24 cellular contexts compared by ENCODE assay signal in genomic region chr10:75145590-75145989, GRCh38. TPM values are rescaled to one million over a fixed set of nuclear protein-coding genes. Genes with fewer than 3 reads are reported as not detected.
A peak's percentile ranks its signal among the peaks of the same experiment; 100 is the strongest.
DNase-seq lines count a peak whose midpoint lies in the region; ATAC-seq and TF ChIP-seq lines count a peak whose summit lies in the region.
"Had no signal": no experiment of that assay in that cellular context is flagged by ENCODE, and none has a peak within 500 bp of the region (broad histone marks: within the 10 kb centered on the region; RNA-seq: fewer than 3 reads in every experiment).

No MANE protein-coding gene starts in this region.

- no peak for TF ChIP-seq RAD21 in IMR-90 (IDR thresholded peaks at IDR 0.05; ENCODE audit: low read length)

- H3K36me3 ChIP-seq in IMR-90 (ENCODE audit: control insufficient read depth, insufficient read depth, low read length) (peaks cover 2% of the 10 kb centered on the region), transverse colon (peaks cover 0 to 4% (median 0%) of the 10 kb centered on the region in 4 donors)
- peaks cover 0 to 4% (median 4%) of the 10 kb centered on the region in 3 experiments for H3K36me3 ChIP-seq in naive thymus-derived CD4-positive, alpha-beta T cell (ENCODE audit: control insufficient read depth in 2 of 3, insufficient read depth in 3 of 3, low read length in 3 of 3)
- H3K36me3 ChIP-seq: prostate gland had no signal

- H4K20me1 ChIP-seq in IMR-90 (ENCODE audit: insufficient read depth, low read length) = peaks cover 17% of the 10 kb centered on the region

- no peak overlapping the region for H2BK120ac ChIP-seq in IMR-90 (ENCODE audit: low read depth, low read length)

- TF ChIP-seq POLR2A in IMR-90 (IDR thresholded peaks at IDR 0.05; ENCODE audit: low read depth, low read length) (no peak), transverse colon (IDR thresholded peaks at IDR 0.05) (no peak)

- no peak for TF ChIP-seq EP300 in transverse colon (IDR thresholded peaks at IDR 0.05; ENCODE audit: low read depth)

- dilution Hi-C loops in IMR-90 (cut with HindIII; ENCODE audit: low sequenced_read_pairs, unreplicated experiment) = no loop called here

- no peak overlapping the region for H3K18ac ChIP-seq in IMR-90 (ENCODE audit: low read depth, low read length)

- H3K4me1 ChIP-seq in IMR-90 (ENCODE audit: control insufficient read depth, insufficient read depth, low read length) (no peaks in the 10 kb centered on the region), transverse colon (peaks cover 3 to 23% (median 9%) of the 10 kb centered on the region in 4 donors)
- peaks cover 0 to 12% of the 10 kb centered on the region in 2 donors for H3K4me1 ChIP-seq in naive thymus-derived CD4-positive, alpha-beta T cell (ENCODE audit: control insufficient read depth in 2 of 2, insufficient read depth in 2 of 2, low read length in 2 of 2)
- H3K4me1 ChIP-seq: Peyer's patch, prostate gland had no signal

- H2BK20ac ChIP-seq in IMR-90 (ENCODE audit: low read depth, low read length) = no peak overlapping the region

- no peak overlapping the region for H2BK15ac ChIP-seq in IMR-90 (ENCODE audit: low read depth, low read length)

- no peak overlapping the region for H2AFZ ChIP-seq in IMR-90 (replicated peaks; ENCODE audit: low read length, poor library complexity)

- no peak overlapping the region for H4K91ac ChIP-seq in IMR-90 (ENCODE audit: insufficient read depth, low read depth, low read length)

- no peak overlapping the region; the same call in 1 of the 2 replicates for H3K14ac ChIP-seq in IMR-90 (replicated peaks; ENCODE audit: low read depth, low read length)

- no peak overlapping the region for H4K5ac ChIP-seq in IMR-90 (ENCODE audit: low read depth, low read length)

- no peak overlapping the region for H3K4me3 Mint-ChIP-seq in activated T-helper 2 cell treated with anti-CD3 and anti-CD28 coated beads, Interferon-gamma antibody, Interleukin-2, Interleukin-4, amounts not matched to agents 10 μg/mL and 5 μg/mL and 100 μg/mL, durations not matched to agents 14 hours and 24 hours and 36 hours (ENCODE audit: low read depth)
- H3K4me3 Mint-ChIP-seq in naive thymus-derived CD4-positive, alpha-beta T cell = peak overlapping the region in 9 of 10 donors; percentile 5 to 69 (median 21)
- H3K4me3 Mint-ChIP-seq: nephron had no signal

- no peaks in the 10 kb centered on the region for H3K27me3 ChIP-seq in IMR-90 (ENCODE audit: control insufficient read depth, insufficient read depth, low read length)
- H3K27me3 ChIP-seq in naive thymus-derived CD4-positive, alpha-beta T cell (ENCODE audit: control insufficient read depth in 2 of 2, insufficient read depth in 2 of 2, low read length in 2 of 2) = no peaks in the 10 kb centered on the region
- no peaks in the 10 kb centered on the region for H3K27me3 ChIP-seq in transverse colon
- H3K27me3 ChIP-seq: BLaER1 treated with 17β-estradiol and CSF1 and Interleukin-3, amounts not matched to agents 10 nM and 100 nM; heart right ventricle; Peyer's patch had no signal

- H3K4me3 ChIP-seq in IMR-90 (ENCODE audit: insufficient read depth, low read depth, low read length) = no peak overlapping the region
- H3K4me3 ChIP-seq in naive thymus-derived CD4-positive, alpha-beta T cell (ENCODE audit: low read length) = no peak overlapping the region
- H3K4me3 ChIP-seq in transverse colon = no peak overlapping the region
- H3K4me3 ChIP-seq: BLaER1 treated with 17β-estradiol and CSF1 and Interleukin-3, amounts not matched to agents 10 nM and 100 nM; heart right ventricle; Peyer's patch; prostate gland; skin epidermis had no signal

- H4K8ac ChIP-seq in IMR-90 (ENCODE audit: low read depth in 2 of 2, low read length in 2 of 2) = no peak overlapping the region

- in situ Hi-C loops in IMR-90 (cut with MboI; ENCODE audit: low sequenced_read_pairs) = no loop called here
- in situ Hi-C loops in transverse colon (cut with MboI; ENCODE audit: low pct_ligation_motif_present in 1 of 4, low pct_unique_long_range_greater_than_20kb in 1 of 4, low sequenced_read_pairs in 3 of 4) = no loop called here

- peak overlapping the region; percentile 54; the same call in 1 of the 2 replicates for H3K23ac ChIP-seq in IMR-90 (ENCODE audit: low read depth, low read length)

- POLR2A ChIA-PET in IMR-90 (lab: Charles Lee; ENCODE audit: unreplicated experiment) = interaction anchor here (0.6 kb wide), 1 partner anchor 1005 kb away, joined by 3 read pairs; no protein-coding TSS in a partner anchor
- POLR2A ChIA-PET in naive thymus-derived CD4-positive, alpha-beta T cell (lab: Charles Lee) = no interaction called here

- DNase-seq in NOMO-1 treated with DMSO at 0.1 percent for 48 hours (lab: John Stamatoyannopoulos, UW; ENCODE audit: unreplicated experiment) = peak; percentile 11
- DNase-seq in NOMO-1 treated with dmso at 0.1 percent for 144 hours (lab: John Stamatoyannopoulos, UW; ENCODE audit: unreplicated experiment) = no peak
- DNase-seq in IMR-90 = no peak
- DNase-seq in activated T-helper 2 cell treated with anti-CD3 and anti-CD28 coated beads, Interferon-gamma antibody, Interleukin-2, Interleukin-4, amounts not matched to agents 10 μg/mL and 5 μg/mL and 100 μg/mL, durations not matched to agents 14 hours and 24 hours and 36 hours (ENCODE audit: low spot score) = no peak
- DNase-seq in naive thymus-derived CD4-positive, alpha-beta T cell = peak in 4 of 9 donors; percentile 9 to 22 (median 15)
- DNase-seq in NCI-H1105 treated with DMSO at 0.1 percent for 48 hours (lab: John Stamatoyannopoulos, UW) = no peak
- DNase-seq in transverse colon = no peak
- DNase-seq: activated T-cell treated with anti-CD3 and anti-CD28 coated beads, Interleukin-2, amount 50 U/mL, for 72 hours; anterior cingulate cortex; cerebellar nuclear complex; DMS 273 treated with DMSO at 0.1 percent for 48 hours; heart right ventricle; Karpas-422; NCI-H1436; NCI-H2171 treated with DMSO at 0.1 percent for 48 hours; NCI-H748 treated with DMSO at 0.1 percent for 48 hours; Peyer's patch; stimulated activated CD4-positive, alpha-beta T cell treated with anti-CD3 and anti-CD28 coated beads, Interleukin-4, amount 100 ng/mL, for 1 hour had no signal

- BruUV-seq in IMR-90 (replicated peaks; lab: Mats Ljungman, UMichigan) = no TSS peak

- no peak overlapping the region for H3K56ac ChIP-seq in IMR-90 (ENCODE audit: extremely low read depth, insufficient read depth, low read length)

- peaks cover 18 to 45% of the 10 kb centered on the region in 2 experiments for H3K79me1 ChIP-seq in IMR-90 (ENCODE audit: low read depth in 1 of 2, low read length in 2 of 2)

- H3K4me2 ChIP-seq in IMR-90 (ENCODE audit: low read depth, low read length) = no peak overlapping the region

- H3K9me3 ChIP-seq in IMR-90 (ENCODE audit: control insufficient read depth, insufficient read depth, low read length) (no peaks in the 10 kb centered on the region), transverse colon (no peaks in the 10 kb centered on the region)
- H3K9me3 ChIP-seq in naive thymus-derived CD4-positive, alpha-beta T cell (ENCODE audit: control insufficient read depth in 2 of 3, low read length in 3 of 3) = no peaks in the 10 kb centered on the region
- H3K9me3 ChIP-seq: BLaER1 treated with 17β-estradiol and CSF1 and Interleukin-3, amounts not matched to agents 10 nM and 100 nM; heart right ventricle; Peyer's patch; prostate gland had no signal

- no CpG with 5 or more reads among the region's 1 CpG for WGBS in IMR-90 (ENCODE audit: extremely low coverage in 2 of 2, insufficient read length in 1 of 2), 2 experiments
- WGBS in transverse colon (ENCODE audit: low coverage in 1 of 2), 2 donors = 89% methylated on average over 1 of the region's 1 CpG; no CpG with 5 or more reads in 1 of the 2 donors

- no peak overlapping the region for H2BK5ac ChIP-seq in IMR-90 (ENCODE audit: low read depth, low read length, poor library complexity, severe bottlenecking)

- H3K9ac ChIP-seq in IMR-90 (ENCODE audit: low read depth, low read length) = no peak overlapping the region
- H3K9ac ChIP-seq: BLaER1 treated with 17β-estradiol and CSF1 and Interleukin-3, amounts not matched to agents 10 nM and 100 nM had no signal

- no peaks in the 10 kb centered on the region for H3K9me3 Mint-ChIP-seq in activated T-helper 2 cell treated with anti-CD3 and anti-CD28 coated beads, Interferon-gamma antibody, Interleukin-2, Interleukin-4, amounts not matched to agents 10 μg/mL and 5 μg/mL and 100 μg/mL, durations not matched to agents 14 hours and 24 hours and 36 hours
- peaks cover 0 to under 1% (median 0%) of the 10 kb centered on the region in 11 donors for H3K9me3 Mint-ChIP-seq in naive thymus-derived CD4-positive, alpha-beta T cell
- H3K9me3 Mint-ChIP-seq: activated T-cell treated with anti-CD3 and anti-CD28 coated beads, Interleukin-2, amount 50 U/mL, for 72 hours; nephron had no signal

- no peak overlapping the region for H3K27ac ChIP-seq in IMR-90 (ENCODE audit: insufficient read depth, low read length)
- H3K27ac ChIP-seq in naive thymus-derived CD4-positive, alpha-beta T cell (ENCODE audit: low read depth, low read length) = no peak overlapping the region
- no peak overlapping the region for H3K27ac ChIP-seq in transverse colon
- H3K27ac ChIP-seq: 22Rv1, Peyer's patch, prostate gland had no signal

- H3K27ac Mint-ChIP-seq in activated T-helper 2 cell treated with anti-CD3 and anti-CD28 coated beads, Interferon-gamma antibody, Interleukin-2, Interleukin-4, amounts not matched to agents 10 μg/mL and 5 μg/mL and 100 μg/mL, durations not matched to agents 14 hours and 24 hours and 36 hours = peak overlapping the region; percentile 17
- H3K27ac Mint-ChIP-seq in naive thymus-derived CD4-positive, alpha-beta T cell = peak overlapping the region in 8 of 9 donors; percentile 0 to 78 (median 30)
- H3K27ac Mint-ChIP-seq: nephron had no signal

- H3K27me3 Mint-ChIP-seq in activated T-helper 2 cell treated with anti-CD3 and anti-CD28 coated beads, Interferon-gamma antibody, Interleukin-2, Interleukin-4, amounts not matched to agents 10 μg/mL and 5 μg/mL and 100 μg/mL, durations not matched to agents 14 hours and 24 hours and 36 hours (ENCODE audit: low read depth) = no peaks in the 10 kb centered on the region
- H3K27me3 Mint-ChIP-seq in naive thymus-derived CD4-positive, alpha-beta T cell = no peaks in the 10 kb centered on the region

- peaks cover 14% of the 10 kb centered on the region for H3K9me1 ChIP-seq in IMR-90 (ENCODE audit: insufficient read depth, low read length)

- ATAC-seq in IMR-90 (ENCODE audit: low read depth) = no peak
- no peak for ATAC-seq in naive thymus-derived CD4-positive, alpha-beta T cell
- ATAC-seq in HG03460 (IDR thresholded peaks at IDR 0.05; ENCODE audit: unreplicated experiment) = no peak
- ATAC-seq: activated T-cell treated with anti-CD3 and anti-CD28 coated beads, Interleukin-2, amount 50 U/mL, for 72 hours; heart right ventricle had no signal

- no peak for TF ChIP-seq CTCF in IMR-90 (conservative IDR thresholded peaks at IDR 0.05; ENCODE audit: low read depth, low read length)
- no peak for TF ChIP-seq CTCF in transverse colon (IDR thresholded peaks at IDR 0.05)

- H2AK5ac ChIP-seq in IMR-90 (ENCODE audit: low read depth, low read length) = no peak overlapping the region

- peaks cover 4% of the 10 kb centered on the region for H3K36me3 Mint-ChIP-seq in activated T-helper 2 cell treated with anti-CD3 and anti-CD28 coated beads, Interferon-gamma antibody, Interleukin-2, Interleukin-4, amounts not matched to agents 10 μg/mL and 5 μg/mL and 100 μg/mL, durations not matched to agents 14 hours and 24 hours and 36 hours (ENCODE audit: low read depth)
- H3K36me3 Mint-ChIP-seq in naive thymus-derived CD4-positive, alpha-beta T cell = peaks cover 0 to 12% (median 4%) of the 10 kb centered on the region in 5 donors

- CTCF ChIA-PET in IMR-90 (lab: Yijun Ruan, JAX) = no interaction called here
- CTCF ChIA-PET in naive thymus-derived CD4-positive, alpha-beta T cell (lab: Charles Lee) = no interaction called here

- no peak overlapping the region for H3K4ac ChIP-seq in IMR-90 (ENCODE audit: low read depth, low read length)

- H3K4me1 Mint-ChIP-seq in activated T-helper 2 cell treated with anti-CD3 and anti-CD28 coated beads, Interferon-gamma antibody, Interleukin-2, Interleukin-4, amounts not matched to agents 10 μg/mL and 5 μg/mL and 100 μg/mL, durations not matched to agents 14 hours and 24 hours and 36 hours (ENCODE audit: low read depth) = peaks cover 24% of the 10 kb centered on the region
- H3K4me1 Mint-ChIP-seq in naive thymus-derived CD4-positive, alpha-beta T cell = peaks cover 23 to 72% (median 36%) of the 10 kb centered on the region in 7 donors

- H2AK9ac ChIP-seq in IMR-90 (replicated peaks; ENCODE audit: low read depth, low read length, poor library complexity) = no peak overlapping the region

- intact Hi-C loops in IMR-90 (cut with micrococcal nuclease) = no loop called here
- intact Hi-C loops in activated T-helper 2 cell treated with anti-CD3 and anti-CD28 coated beads, Interferon-gamma antibody, Interleukin-2, Interleukin-4, amounts not matched to agents 10 μg/mL and 5 μg/mL and 100 μg/mL, durations not matched to agents 14 hours and 24 hours and 36 hours (cut with micrococcal nuclease) = no loop called here
- intact Hi-C loops in naive thymus-derived CD4-positive, alpha-beta T cell (cut with micrococcal nuclease) = loop anchor here in 1 of 2 donors (5.0 kb wide), 1 partner anchor 33 kb away; the partner anchor contains the start of gene SAMD8
- intact Hi-C loops in transverse colon (cut with DNase I; ENCODE audit: low total_unique reads) = no loop called here

RNA-seq across cellular contexts. Expression of gene SAMD8, which starts 34.1 kb away (rescaled TPM):
- total RNA-seq in IMR-90 (2012; rRNA removed) = 28.7 and 34.2 TPM in 2 replicates
- polyA plus RNA-seq in IMR-90 (2012; rRNA removed) = 8.6 and 10.1 TPM in 2 replicates
- 3.7 and 5.3 TPM in 2 replicates for polyA plus RNA-seq in IMR-90 (2012; cell fraction: cytosol; rRNA removed)
- polyA plus RNA-seq in IMR-90 (2012; cell fraction: nucleus; rRNA removed; ENCODE audit: low replicate concordance) = 2.2 and 12.3 TPM in 2 replicates
- 14.9 and 15.6 TPM in 2 replicates for total RNA-seq in activated T-helper 2 cell treated with anti-CD3 and anti-CD28 coated beads, Interferon-gamma antibody, Interleukin-2, Interleukin-4, amounts not matched to agents 10 μg/mL and 5 μg/mL and 100 μg/mL, durations not matched to agents 14 hours and 24 hours and 36 hours
- 10 to 100 TPM; 14.8 to 31.7 (median 17.5) TPM for total RNA-seq in naive thymus-derived CD4-positive, alpha-beta T cell
- polyA plus RNA-seq in naive thymus-derived CD4-positive, alpha-beta T cell = 1 to 10 TPM; 4.5 to 5.5 TPM
- total RNA-seq in transverse colon = 10 to 100 TPM in 3 of 4 donors, 1 to 10 TPM in 1; 4.6 to 26.6 (median 17.7) TPM
